ENCODE assay signal across 9 cellular contexts in genomic region chr7:47483604-47484273, GRCh38.
DNase-seq lines count a peak whose midpoint lies in the region; ATAC-seq, FAIRE-seq and TF ChIP-seq lines count a peak whose summit lies in the region.
"Had no signal": no experiment of that assay in that cellular context is flagged by ENCODE, and none has a peak within 500 bp of the region (broad histone marks: within the 10 kb centered on the region; RNA-seq: fewer than 3 reads in every experiment).

No MANE protein-coding gene starts in this region.

- POLR2A ChIA-PET in endothelial cell of umbilical vein (lab: Charles Lee) = no interaction called here

- H3K27me3 ChIP-seq in OCI-LY3 (ENCODE audit: low read depth, low read length) = no peaks in the 10 kb centered on the region
- no peaks in the 10 kb centered on the region for H3K27me3 ChIP-seq in endothelial cell of umbilical vein (ENCODE audit: control insufficient read depth in 2 of 2, insufficient read depth in 2 of 2, low read length in 2 of 2)
- no peaks in the 10 kb centered on the region for H3K27me3 ChIP-seq in gastroesophageal sphincter

- peaks cover 77% of the 10 kb centered on the region for H3K4me1 Mint-ChIP-seq in progenitor cell of endocrine pancreas (ENCODE audit: low read depth)
- H3K4me1 Mint-ChIP-seq: T-helper 17 cell had no signal

- no peak for DNase-seq in endothelial cell of umbilical vein (ENCODE audit: low read depth, low spot score)
- no peak for DNase-seq in progenitor cell of endocrine pancreas (ENCODE audit: low spot score, unreplicated experiment)
- no peak for DNase-seq in head of caudate nucleus
- no peak for DNase-seq in HT-29 (ENCODE audit: low spot score)
- DNase-seq: NCI-H1436, T-helper 17 cell had no signal

- no peaks in the 10 kb centered on the region for H4K20me1 ChIP-seq in OCI-LY3 (ENCODE audit: insufficient read depth, low read length)
- no peaks in the 10 kb centered on the region for H4K20me1 ChIP-seq in endothelial cell of umbilical vein (replicated peaks; ENCODE audit: control insufficient read depth, extremely low read depth, insufficient read depth, low read length)

- no peak for TF ChIP-seq POLR2A in endothelial cell of umbilical vein (IDR thresholded peaks at IDR 0.05; ENCODE audit: low read depth, low read length)
- no peak for TF ChIP-seq POLR2A in gastroesophageal sphincter (IDR thresholded peaks at IDR 0.05)

- H3K36me3 ChIP-seq in OCI-LY3 (replicated peaks; ENCODE audit: low read depth, low read length) (no peaks in the 10 kb centered on the region), endothelial cell of umbilical vein (ENCODE audit: control insufficient read depth in 2 of 2, extremely low read depth in 1 of 2, insufficient read depth in 2 of 2, low read length in 2 of 2) (no peaks in the 10 kb centered on the region), gastroesophageal sphincter (no peaks in the 10 kb centered on the region)

- H3K9me3 ChIP-seq in OCI-LY3 (ENCODE audit: insufficient read depth, low read length) = no peaks in the 10 kb centered on the region
- H3K9me3 ChIP-seq in endothelial cell of umbilical vein (replicated peaks; ENCODE audit: control insufficient read depth, insufficient read depth, low read length) = no peaks in the 10 kb centered on the region
- H3K9me3 ChIP-seq in gastroesophageal sphincter = no peaks in the 10 kb centered on the region

- peaks cover 3% of the 10 kb centered on the region for H3K36me3 Mint-ChIP-seq in progenitor cell of endocrine pancreas (ENCODE audit: insufficient read depth)

- H3K4me3 ChIP-seq in GM12875 (ENCODE audit: low read depth, low read length) (no peak overlapping the region), OCI-LY3 (ENCODE audit: low read length) (no peak overlapping the region), endothelial cell of umbilical vein (replicated peaks in 1 of 3; ENCODE audit: insufficient read depth in 1 of 3, low read depth in 1 of 3, low read length in 3 of 3) (no peak overlapping the region), gastroesophageal sphincter (no peak overlapping the region)

- FAIRE-seq in endothelial cell of umbilical vein (lab: Jason Lieb, UNC) = peak; percentile 18

- H3K27ac ChIP-seq in OCI-LY3 (ENCODE audit: low read length) (no peak overlapping the region), endothelial cell of umbilical vein (ENCODE audit: insufficient read depth, low read depth, low read length) (no peak overlapping the region), gastroesophageal sphincter (no peak overlapping the region)

- H2AFZ ChIP-seq in OCI-LY3 (ENCODE audit: low read depth, low read length) = no peak overlapping the region
- H2AFZ ChIP-seq in endothelial cell of umbilical vein (ENCODE audit: low read depth, low read length) = no peak overlapping the region

- no peak overlapping the region for H3K4me2 ChIP-seq in OCI-LY3 (ENCODE audit: low read length)
- no peak overlapping the region for H3K4me2 ChIP-seq in endothelial cell of umbilical vein (ENCODE audit: insufficient read depth, low read length)

- no peak for ATAC-seq in gastroesophageal sphincter
- ATAC-seq: T-helper 17 cell had no signal

- H3K4me1 ChIP-seq in OCI-LY3 (ENCODE audit: low read length) (peaks cover 40% of the 10 kb centered on the region), endothelial cell of umbilical vein (ENCODE audit: control insufficient read depth, extremely low read depth, insufficient read depth, low read length) (peaks cover 16% of the 10 kb centered on the region), gastroesophageal sphincter (peaks cover 0 to 81% (median 19%) of the 10 kb centered on the region in 3 donors)

- no TSS peak for BruUV-seq in endothelial cell of umbilical vein (replicated peaks; lab: Mats Ljungman, UMichigan)

- TF ChIP-seq EP300 in gastroesophageal sphincter (IDR thresholded peaks at IDR 0.05) = no peak

- CTCF ChIA-PET in endothelial cell of umbilical vein (lab: Charles Lee) = interaction anchor here (0.6 to 3.5 kb wide), 9 partner anchors 8 to 335 kb away, joined by 3 to 21 read pairs (median 4); no protein-coding TSS in a partner anchor

- no peaks in the 10 kb centered on the region for H3K27me3 Mint-ChIP-seq in progenitor cell of endocrine pancreas
- H3K27me3 Mint-ChIP-seq: T-helper 17 cell had no signal

- H3K9me1 ChIP-seq in endothelial cell of umbilical vein (replicated peaks; ENCODE audit: control insufficient read depth, extremely low read depth, insufficient read depth, low read length) = no peaks in the 10 kb centered on the region

- TF ChIP-seq CTCF in GM12875 (IDR thresholded peaks at IDR 0.05; ENCODE audit: borderline replicate concordance, insufficient read depth, low read depth, low read length) (0 out of 2 replicates have a peak, but pooled peaks have one; percentile 4), OCI-LY3 (IDR thresholded peaks at IDR 0.05; ENCODE audit: low read depth, low read length) (peak; percentile 40), endothelial cell of umbilical vein (IDR thresholded peaks at IDR 0.05; ENCODE audit: extremely low read depth in 1 of 2, insufficient read depth in 1 of 2, low read depth in 1 of 2, low read length in 2 of 2) (peak in 1 of 2 donors; percentile 23), progenitor cell of endocrine pancreas (IDR thresholded peaks at IDR 0.05; ENCODE audit: unreplicated experiment) (peak; percentile 26), gastroesophageal sphincter (IDR thresholded peaks at IDR 0.05) (peak in 1 of 4 experiments; percentile 34)

- H3K79me2 ChIP-seq in OCI-LY3 (ENCODE audit: low read length) (peaks cover 7% of the 10 kb centered on the region; the same call in 1 of the 2 replicates), endothelial cell of umbilical vein (ENCODE audit: control insufficient read depth, insufficient read depth, low read length) (no peaks in the 10 kb centered on the region)

- no peak overlapping the region for H3K4me3 Mint-ChIP-seq in progenitor cell of endocrine pancreas (ENCODE audit: low read depth)
- H3K4me3 Mint-ChIP-seq: T-helper 17 cell had no signal

- dilution Hi-C loops in endothelial cell of umbilical vein (cut with MboI; ENCODE audit: extremely low pct_ligation_motif_present, low sequenced_read_pairs) = no loop called here

- H3K27ac Mint-ChIP-seq in progenitor cell of endocrine pancreas = no peak overlapping the region
- H3K27ac Mint-ChIP-seq: T-helper 17 cell had no signal

- intact Hi-C loops in endothelial cell of umbilical vein (cut with micrococcal nuclease) = loop anchor here (2.0 kb wide), 2 partner anchors 97 to 335 kb away; no protein-coding TSS in a partner anchor
- intact Hi-C loops in head of caudate nucleus (cut with DNase I) = no loop called here

- H3K9ac ChIP-seq in OCI-LY3 (ENCODE audit: low read length) = no peak overlapping the region
- H3K9ac ChIP-seq in endothelial cell of umbilical vein (replicated peaks; ENCODE audit: extremely low read depth, insufficient read depth, low read length) = no peak overlapping the region

- WGBS in gastroesophageal sphincter (ENCODE audit: low coverage in 1 of 2), 2 donors = 67 to 69% methylated on average over 8 of the region's 16 CpGs

- H3K9me3 Mint-ChIP-seq in progenitor cell of endocrine pancreas (ENCODE audit: low read depth) = no peaks in the 10 kb centered on the region

TF ChIP-seq in endothelial cell of umbilical vein, 7 proteins besides CTCF, POLR2A, EP300 and RAD21:
- TF ChIP-seq MAX (IDR thresholded peaks at IDR 0.05; ENCODE audit: insufficient read depth, insufficient read length) = no peak
- TF ChIP-seq JUN (IDR thresholded peaks at IDR 0.05; ENCODE audit: borderline replicate concordance, insufficient read depth, insufficient read length, low read depth) = no peak
- no peak for TF ChIP-seq POLR2AphosphoS5 (IDR thresholded peaks at IDR 0.05; ENCODE audit: insufficient read depth, low read depth, low read length)
- TF ChIP-seq EZH2 (IDR thresholded peaks at IDR 0.05; ENCODE audit: borderline replicate concordance, low read depth, low read length, severe bottlenecking) = no peak
- no peak for TF ChIP-seq FOS (IDR thresholded peaks at IDR 0.05; ENCODE audit: borderline replicate concordance, insufficient read depth, low read length)
- no peak for TF ChIP-seq MYC (IDR thresholded peaks at IDR 0.05; ENCODE audit: low read depth, low read length)
- no peak for TF ChIP-seq GATA2 (IDR thresholded peaks at IDR 0.05; ENCODE audit: insufficient read depth, insufficient read length, low read depth, low read length)
